Comparison of ENCODE assay signal across 1 cellular context in genomic region chr4:17560065-17560673, GRCh38.
A peak's percentile ranks its signal among the peaks of the same experiment; 100 is the strongest.
TF ChIP-seq lines count a peak whose summit lies in the region.

No MANE protein-coding gene starts in this region.

TF ChIP-seq in HepG2, 621 proteins besides CTCF, POLR2A, EP300 and RAD21 (continued from another document and continues in another):
- no peak for TF ChIP-seq CSRNP2 (CRISPR knock-in tag; conservative IDR thresholded peaks at IDR 0.05; ENCODE audit: low read depth)
- TF ChIP-seq SOX5 (CRISPR knock-in tag; IDR thresholded peaks at IDR 0.05; ENCODE audit: borderline replicate concordance), result peak; percentile 23; the same call in 1 of the 2 replicates
- TF ChIP-seq ZNF749 (CRISPR knock-in tag; IDR thresholded peaks at IDR 0.05; ENCODE audit: borderline replicate concordance), result no peak
- TF ChIP-seq HOXA7 (CRISPR knock-in tag; IDR thresholded peaks at IDR 0.05), result no peak
- TF ChIP-seq ZNF503 (CRISPR knock-in tag; IDR thresholded peaks at IDR 0.05), result no peak
- TF ChIP-seq ZNF510 (CRISPR knock-in tag; IDR thresholded peaks at IDR 0.05; ENCODE audit: low read depth), result no peak
- TF ChIP-seq MLLT10 (CRISPR knock-in tag; IDR thresholded peaks at IDR 0.05), result no peak
- TF ChIP-seq ZNF777 (CRISPR knock-in tag; IDR thresholded peaks at IDR 0.05), result no peak
- no peak for TF ChIP-seq HNF1A (IDR thresholded peaks at IDR 0.05; ENCODE audit: low read depth)
- 0 out of 2 replicates have a peak, but pooled peaks have one; percentile 25 for TF ChIP-seq HNF1A (CRISPR knock-in tag; IDR thresholded peaks at IDR 0.05; ENCODE audit: borderline replicate concordance)
- TF ChIP-seq RNF219 (CRISPR knock-in tag; IDR thresholded peaks at IDR 0.05), result no peak
- peak; percentile 98 for TF ChIP-seq ZNF770 (CRISPR knock-in tag; IDR thresholded peaks at IDR 0.05)
- TF ChIP-seq CBX1 (IDR thresholded peaks at IDR 0.05; ENCODE audit: low read depth), result no peak
- TF ChIP-seq FOXK1 (CRISPR knock-in tag; IDR thresholded peaks at IDR 0.05; ENCODE audit: borderline replicate concordance, low read depth), result no peak
- no peak for TF ChIP-seq FOXO1 (CRISPR knock-in tag; IDR thresholded peaks at IDR 0.05)
- no peak for TF ChIP-seq HOMEZ (CRISPR knock-in tag; IDR thresholded peaks at IDR 0.05; ENCODE audit: low read depth)
- no peak for TF ChIP-seq ZNF850 (CRISPR knock-in tag; conservative IDR thresholded peaks at IDR 0.05)
- peak; percentile 67 for TF ChIP-seq ZMYM3 (CRISPR knock-in tag; IDR thresholded peaks at IDR 0.05)
- no peak for TF ChIP-seq ZNF660 (CRISPR knock-in tag; IDR thresholded peaks at IDR 0.05; ENCODE audit: borderline replicate concordance, low read depth)
- no peak for TF ChIP-seq ZBTB38 (CRISPR knock-in tag; IDR thresholded peaks at IDR 0.05)
- TF ChIP-seq ZNF557 (CRISPR knock-in tag; IDR thresholded peaks at IDR 0.05), result no peak
- no peak for TF ChIP-seq ATAD3A (CRISPR knock-in tag; IDR thresholded peaks at IDR 0.05)
- TF ChIP-seq NCOR1 (IDR thresholded peaks at IDR 0.05; ENCODE audit: borderline replicate concordance, low read length), result no peak
- TF ChIP-seq SOX6 (IDR thresholded peaks at IDR 0.05), result no peak
- TF ChIP-seq SOX6 (CRISPR knock-in tag; IDR thresholded peaks at IDR 0.05), result peak; percentile 38; the same call in 1 of the 2 replicates
- no peak for TF ChIP-seq SP4 (CRISPR knock-in tag; IDR thresholded peaks at IDR 0.05)
- no peak for TF ChIP-seq IKZF1 (IDR thresholded peaks at IDR 0.05)
- no peak for TF ChIP-seq HMGXB3 (CRISPR knock-in tag; IDR thresholded peaks at IDR 0.05; ENCODE audit: borderline replicate concordance)
- no peak for TF ChIP-seq ARNTL (CRISPR knock-in tag; IDR thresholded peaks at IDR 0.05)
- no peak for TF ChIP-seq ZNF260 (CRISPR knock-in tag; IDR thresholded peaks at IDR 0.05; ENCODE audit: borderline replicate concordance, low read depth)
- TF ChIP-seq, protein P1, sequence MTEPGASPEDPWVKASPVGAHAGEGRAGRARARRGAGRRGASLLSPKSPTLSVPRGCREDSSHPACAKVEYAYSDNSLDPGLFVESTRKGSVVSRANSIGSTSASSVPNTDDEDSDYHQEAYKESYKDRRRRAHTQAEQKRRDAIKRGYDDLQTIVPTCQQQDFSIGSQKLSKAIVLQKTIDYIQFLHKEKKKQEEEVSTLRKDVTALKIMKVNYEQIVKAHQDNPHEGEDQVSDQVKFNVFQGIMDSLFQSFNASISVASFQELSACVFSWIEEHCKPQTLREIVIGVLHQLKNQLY (CRISPR knock-in tag; IDR thresholded peaks at IDR 0.05), result no peak
- TF ChIP-seq, protein P2, sequence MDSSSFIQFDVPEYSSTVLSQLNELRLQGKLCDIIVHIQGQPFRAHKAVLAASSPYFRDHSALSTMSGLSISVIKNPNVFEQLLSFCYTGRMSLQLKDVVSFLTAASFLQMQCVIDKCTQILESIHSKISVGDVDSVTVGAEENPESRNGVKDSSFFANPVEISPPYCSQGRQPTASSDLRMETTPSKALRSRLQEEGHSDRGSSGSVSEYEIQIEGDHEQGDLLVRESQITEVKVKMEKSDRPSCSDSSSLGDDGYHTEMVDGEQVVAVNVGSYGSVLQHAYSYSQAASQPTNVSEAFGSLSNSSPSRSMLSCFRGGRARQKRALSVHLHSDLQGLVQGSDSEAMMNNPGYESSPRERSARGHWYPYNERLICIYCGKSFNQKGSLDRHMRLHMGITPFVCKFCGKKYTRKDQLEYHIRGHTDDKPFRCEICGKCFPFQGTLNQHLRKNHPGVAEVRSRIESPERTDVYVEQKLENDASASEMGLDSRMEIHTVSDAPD (CRISPR knock-in tag; IDR thresholded peaks at IDR 0.05), result no peak
